ENCODE assay signal across 24 cellular contexts in the genomic region with DNA sequence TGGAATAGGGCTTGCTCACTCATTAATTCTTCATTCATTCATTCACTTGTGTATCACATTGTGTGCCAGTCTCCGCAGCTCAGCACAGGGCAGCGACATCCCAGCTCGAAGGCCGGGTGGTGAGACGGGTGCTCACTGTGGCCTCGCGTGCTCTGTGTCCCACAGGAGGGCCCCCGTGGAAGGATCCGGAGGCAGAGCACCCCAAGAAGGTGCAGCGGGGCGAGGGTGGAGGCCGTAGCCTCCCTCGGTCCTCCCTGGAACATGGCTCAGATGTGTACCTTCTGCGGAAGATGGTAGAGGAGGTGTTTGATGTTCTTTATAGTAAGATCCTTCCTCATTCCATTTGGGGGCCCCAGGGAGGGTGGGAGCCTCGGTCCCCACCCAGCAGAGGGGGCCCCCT.
"Had no signal": no experiment of that assay in that cellular context is flagged by ENCODE, and none has a peak within 500 bp of the region (broad histone marks: within the 10 kb centered on the region; RNA-seq: fewer than 3 reads in every experiment).

No MANE protein-coding gene starts in this region.

- DNase-seq: head of caudate nucleus; islet precursor cell; naive thymus-derived CD8-positive, alpha-beta T cell; nucleus accumbens; pancreas; posterior cingulate gyrus; right lobe of liver; stimulated activated CD4-positive, alpha-beta T cell treated with anti-CD3 and anti-CD28 coated beads, Interleukin-12 subunit alpha, Interleukin-12 subunit beta, amount 100 ng/mL, for 4 hours; stimulated activated CD4-positive, alpha-beta T cell treated with anti-CD3 and anti-CD28 coated beads, Interleukin-15, amount 100 ng/mL, for 24 hours; stimulated activated CD4-positive, alpha-beta T cell treated with anti-CD3 and anti-CD28 coated beads, Interleukin-2, amount 100 ng/mL, for 24 hours; stimulated activated CD4-positive, alpha-beta T cell treated with anti-CD3 and anti-CD28 coated beads, Interleukin-4, amount 100 ng/mL, for 1 hour; stimulated activated naive B cell treated with anti-CD40 and anti-IgM and Interleukin-4, amounts not matched to agents 10 μg/mL and 1 μg/mL and 100 μg/mL, for 72 hours; stimulated activated naive CD8-positive, alpha-beta T cell treated with anti-CD3 and anti-CD28 coated beads, Interleukin-15, Interleukin-2, amounts not matched to agents 100 U/mL and 50 U/mL, for 24 hours; stomach; testis; thyroid gland; transverse colon had no signal

- H3K4me1 ChIP-seq: pancreas, prostate gland, right lobe of liver, testis, thyroid gland, transverse colon, upper lobe of left lung, vagina had no signal

- ATAC-seq: left lobe of liver; naive thymus-derived CD8-positive, alpha-beta T cell; pancreas; stimulated activated naive B cell treated with anti-CD40 and anti-IgM and Interleukin-4, amounts not matched to agents 10 μg/mL and 1 μg/mL and 100 μg/mL, for 72 hours; stimulated activated naive CD8-positive, alpha-beta T cell treated with anti-CD3 and anti-CD28 coated beads, Interleukin-15, Interleukin-2, amounts not matched to agents 100 U/mL and 50 U/mL, for 24 hours had no signal

- H3K9me3 ChIP-seq: pancreas, prostate gland, right lobe of liver, stomach, testis, thyroid gland, transverse colon, upper lobe of left lung, vagina had no signal

- H3K27ac ChIP-seq: hepatocyte, pancreas, prostate gland, right lobe of liver, skin epidermis, testis, thyroid gland, transverse colon, upper lobe of left lung, vagina had no signal

- H3K27me3 ChIP-seq: hepatocyte, pancreas, right lobe of liver, stomach, testis, thyroid gland, transverse colon, upper lobe of left lung, vagina had no signal

- H3K4me3 ChIP-seq: hepatocyte, lung, pancreas, prostate gland, right lobe of liver, skin epidermis, stomach, testis, thyroid gland, transverse colon, upper lobe of left lung, vagina had no signal
